Comparison of ENCODE assay signal across 8 cellular contexts in genomic region chr14:69260246-69260978, GRCh38. TPM values are rescaled to one million over a fixed set of nuclear protein-coding genes. Genes with fewer than 3 reads are reported as not detected.
DNase-seq lines count a peak whose midpoint lies in the region; ATAC-seq and TF ChIP-seq lines count a peak whose summit lies in the region.

No MANE protein-coding gene starts in this region.

- peak overlapping the region; percentile 44 for H2BK5ac ChIP-seq in neuronal stem cell (ENCODE audit: low read length)

- peak overlapping the region; percentile 72 for H3K14ac ChIP-seq in neuronal stem cell (ENCODE audit: low read length)

- peak overlapping the region; percentile 80 for H3K23ac ChIP-seq in neuronal stem cell (ENCODE audit: low read depth, low read length, poor library complexity)

- peak overlapping the region; percentile 25 for H2BK120ac ChIP-seq in neuronal stem cell (ENCODE audit: low read depth, low read length)

- H2AK5ac ChIP-seq in neuronal stem cell (ENCODE audit: low read depth, low read length), result peak overlapping the region; percentile 28

- peak overlapping the region; percentile 97 for H3K4me2 ChIP-seq in neuronal stem cell (ENCODE audit: insufficient read depth, low read length, poor library complexity, severe bottlenecking)

- TF ChIP-seq CTCF in fibroblast of mammary gland (conservative IDR thresholded peaks at IDR 0.05; ENCODE audit: control insufficient read depth, insufficient read depth, low read depth, low read length), result no peak

- peak overlapping the region; percentile 68 for H3K4me3 ChIP-seq in SK-N-MC
- H3K4me3 ChIP-seq in fibroblast of mammary gland (ENCODE audit: control insufficient read depth, low read depth, low read length), result peak overlapping the region; percentile 40
- peak overlapping the region; percentile 93 to 95 for H3K4me3 ChIP-seq in neuronal stem cell (ENCODE audit: low read length in 2 of 2)

- H3K4me1 ChIP-seq in neuronal stem cell (ENCODE audit: control insufficient read depth in 2 of 2, insufficient read depth in 1 of 2, low read depth in 1 of 2, low read length in 2 of 2), result peaks cover 13 to 25% of the 10 kb centered on the region in 2 donors

- H3K18ac ChIP-seq in neuronal stem cell (ENCODE audit: low read length), result peak overlapping the region; percentile 98

- peaks cover 0 to 22% (median 0%) of the 10 kb centered on the region in 3 experiments for H3K27me3 ChIP-seq in neuronal stem cell (ENCODE audit: control insufficient read depth in 3 of 3, insufficient read depth in 3 of 3, low read depth in 1 of 3, low read length in 3 of 3)

- H3K36me3 ChIP-seq in SK-N-MC (ENCODE audit: insufficient read depth, low read length), result no peaks in the 10 kb centered on the region
- H3K36me3 ChIP-seq in neuronal stem cell (replicated peaks in 1 of 2; ENCODE audit: control insufficient read depth in 2 of 2, insufficient read depth in 2 of 2, low read length in 2 of 2), result peaks cover 0 to 14% of the 10 kb centered on the region in 2 donors

- no peak overlapping the region for H2BK12ac ChIP-seq in neuronal stem cell (ENCODE audit: low read length)

- no peak overlapping the region for H3K4ac ChIP-seq in neuronal stem cell (ENCODE audit: low read length)

- H2BK15ac ChIP-seq in neuronal stem cell (ENCODE audit: low read length), result peak overlapping the region; percentile 34

- H3K9me3 ChIP-seq in SK-N-MC (ENCODE audit: low read depth, low read length) (no peaks in the 10 kb centered on the region), neuronal stem cell (replicated peaks in 1 of 2; ENCODE audit: control insufficient read depth in 2 of 2, insufficient read depth in 1 of 2, low read depth in 1 of 2, low read length in 2 of 2) (no peaks in the 10 kb centered on the region)

- no peak overlapping the region for H4K8ac ChIP-seq in neuronal stem cell (ENCODE audit: low read depth, low read length)

- no CpG with 5 or more reads among the region's 80 CpGs for WGBS in neuronal stem cell (ENCODE audit: extremely low coverage in 2 of 2, insufficient read length in 2 of 2, insufficient replicate concordance in 1 of 2), 2 donors

- no peaks in the 10 kb centered on the region for H3K79me1 ChIP-seq in neuronal stem cell (ENCODE audit: low read depth, low read length)

- H2AFZ ChIP-seq in neuronal stem cell (ENCODE audit: low read length), result peak overlapping the region; percentile 97

- peak overlapping the region; percentile 35 for H4K91ac ChIP-seq in neuronal stem cell (ENCODE audit: low read depth, low read length, poor library complexity)

- ATAC-seq in GM21576 (IDR thresholded peaks at IDR 0.05; ENCODE audit: unreplicated experiment), result no peak
- ATAC-seq in GM19023 (IDR thresholded peaks at IDR 0.05; ENCODE audit: unreplicated experiment), result no peak

- H3K27ac ChIP-seq in SK-N-MC (no peak overlapping the region), neuronal stem cell (replicated peaks; ENCODE audit: low read length) (no peak overlapping the region)

- peak; percentile 47 for DNase-seq in NCI-H146 (lab: John Stamatoyannopoulos, UW)
- no peak for DNase-seq in NCI-H146 treated with DMSO at 0.1 percent for 48 hours (lab: John Stamatoyannopoulos, UW; ENCODE audit: unreplicated experiment)
- no peak for DNase-seq in SK-N-MC (ENCODE audit: low read depth, low spot score)
- DNase-seq in fibroblast of mammary gland (ENCODE audit: low read depth), result no peak
- DNase-seq in neuronal stem cell (ENCODE audit: low spot score), result peak; percentile 61
- DNase-seq in SKM-1 treated with dmso at 0.1 percent for 144 hours (lab: John Stamatoyannopoulos, UW; ENCODE audit: unreplicated experiment), result no peak

- H3K9ac ChIP-seq in SK-N-MC (ENCODE audit: insufficient read length) (no peak overlapping the region), neuronal stem cell (ENCODE audit: low read depth, low read length, poor library complexity) (peak overlapping the region; percentile 99)

RNA-seq across cellular contexts. Expression of gene GALNT16, which starts 0.5 kb away (rescaled TPM):
- polyA plus RNA-seq in neuronal stem cell (2013, experiment 1 of 2), result 17.1 TPM
- polyA plus RNA-seq in neuronal stem cell (2013, experiment 2 of 2), result 17.4 TPM

Comparison
In these comparisons a context has a peak if more than half of its experiments do, and no peak if none do; other contexts are left out.
1. DNase-seq: peak in NCI-H146 (single experiment) and neuronal stem cell (single experiment); none in NCI-H146 treated with DMSO at 0.1 percent for 48 hours (single experiment), SK-N-MC (single experiment), fibroblast of mammary gland (single experiment) and SKM-1 treated with dmso at 0.1 percent for 144 hours (single experiment).
2. H3K4me3 ChIP-seq: peak in every context shown above with its lines; median percentile 94 in neuronal stem cell; 68 in SK-N-MC; 40 in fibroblast of mammary gland.